7 cellular contexts compared by ENCODE assay signal in genomic region chrX:110138557-110138956, GRCh38.
"Had no signal": no experiment of that assay in that cellular context is flagged by ENCODE, and none has a peak within 500 bp of the region (broad histone marks: within the 10 kb centered on the region; RNA-seq: fewer than 3 reads in every experiment).

No MANE protein-coding gene starts in this region.

- H3K9me3 Mint-ChIP-seq: GM23338, H9 had no signal

- H3K27ac Mint-ChIP-seq: GM23338, H9 had no signal

- DNase-seq: H9, HCEC 1CT, IMR-90 had no signal

- H3K4me1 Mint-ChIP-seq: GM23338, H9 had no signal

- FAIRE-seq: H1, H54, HTR-8/SVneo had no signal

- H3K4me3 Mint-ChIP-seq: GM23338, H9 had no signal

- H3K4me3 ChIP-seq: GM23338 had no signal

- H3K4me2 ChIP-seq: GM23338 had no signal

- ATAC-seq: GM23338 had no signal

- H2AFZ ChIP-seq: GM23338 had no signal
